7 cellular contexts compared by ENCODE assay signal in genomic region chr11:111935331-111936044, GRCh38. TPM values are rescaled to one million over a fixed set of nuclear protein-coding genes. Genes with fewer than 3 reads are reported as not detected.
DNase-seq lines count a peak whose midpoint lies in the region; ATAC-seq and TF ChIP-seq lines count a peak whose summit lies in the region.

No MANE protein-coding gene starts in this region.

- peaks cover 22% of the 10 kb centered on the region for H3K4me1 Mint-ChIP-seq in endothelial cell (ENCODE audit: unreplicated experiment)

- peak overlapping the region; percentile 90 for H3K4me2 ChIP-seq in smooth muscle cell

- no peak for TF ChIP-seq CTCF in HL-60 (IDR thresholded peaks at IDR 0.05; ENCODE audit: insufficient read depth, low read length)
- TF ChIP-seq CTCF in WERI-Rb-1 (IDR thresholded peaks at IDR 0.05; ENCODE audit: low read depth, low read length), result no peak
- no peak for TF ChIP-seq CTCF in smooth muscle cell (IDR thresholded peaks at IDR 0.05; ENCODE audit: borderline replicate concordance, insufficient read depth, poor library complexity, severe bottlenecking)
- TF ChIP-seq CTCF in endothelial cell (IDR thresholded peaks at IDR 0.05; ENCODE audit: unreplicated experiment), result no peak

- peak overlapping the region; percentile 89 for H3K9ac ChIP-seq in smooth muscle cell (ENCODE audit: low read depth)

- H3K9me3 Mint-ChIP-seq in endothelial cell (ENCODE audit: unreplicated experiment), result no peaks in the 10 kb centered on the region

- DNase-seq in HL-60 (ENCODE audit: low read depth in 1 of 2, low spot score in 1 of 2) (peak; percentile 46 to 51), WERI-Rb-1 (peak; percentile 39), right cardiac atrium (peak in 1 of 3 donors; percentile 68), smooth muscle cell (lab: John Stamatoyannopoulos, UW; ENCODE audit: unreplicated experiment) (no peak), T-helper 9 cell (no peak), endothelial cell (ENCODE audit: low spot score) (no peak)
- DNase-seq in activated CD4-positive, alpha-beta T cell treated with anti-CD3 and anti-CD28 coated beads for 48 hours, result no peak

- H3K27ac Mint-ChIP-seq in endothelial cell (ENCODE audit: unreplicated experiment), result no peak overlapping the region

- peaks cover 9% of the 10 kb centered on the region; the same call in 1 of the 2 replicates for H3K36me3 ChIP-seq in WERI-Rb-1
- H3K36me3 ChIP-seq in smooth muscle cell (ENCODE audit: low read depth), result no peaks in the 10 kb centered on the region

- intact Hi-C loops in right cardiac atrium (cut with DNase I), result loop anchor here (5.0 to 10.0 kb wide), 3 partner anchors 42 to 61 kb away; partner anchors contain the start of genes ALG9 (in 2 of the 4), CFAP68 (in 2 of the 4) and FDXACB1 (in 2 of the 4)

- H3K4me1 ChIP-seq in right cardiac atrium (ENCODE audit: control insufficient read depth, insufficient read depth, low read length), result peaks cover 11% of the 10 kb centered on the region
- peaks cover 39% of the 10 kb centered on the region for H3K4me1 ChIP-seq in smooth muscle cell (ENCODE audit: low read depth)

- no peaks in the 10 kb centered on the region for H3K36me3 Mint-ChIP-seq in endothelial cell (ENCODE audit: low read depth, unreplicated experiment)

- H3K9me3 ChIP-seq in WERI-Rb-1 (ENCODE audit: severe bottlenecking) (no peaks in the 10 kb centered on the region), right cardiac atrium (ENCODE audit: control insufficient read depth, low read length) (no peaks in the 10 kb centered on the region), smooth muscle cell (replicated peaks; ENCODE audit: low read depth) (no peaks in the 10 kb centered on the region)

- peak overlapping the region; percentile 33; the same call in 1 of the 2 replicates for H3K27ac ChIP-seq in HL-60 (replicated peaks)
- H3K27ac ChIP-seq in WERI-Rb-1, result peak overlapping the region; percentile 65
- peak overlapping the region; percentile 88 for H3K27ac ChIP-seq in right cardiac atrium (ENCODE audit: low read length)
- peak overlapping the region; percentile 97 for H3K27ac ChIP-seq in smooth muscle cell (ENCODE audit: low read depth)

- peaks cover 3% of the 10 kb centered on the region for H3K79me2 ChIP-seq in smooth muscle cell (ENCODE audit: low read depth)

- H3K4me3 ChIP-seq in HL-60 (replicated peaks; ENCODE audit: insufficient read depth, low read length), result no peak overlapping the region
- H3K4me3 ChIP-seq in WERI-Rb-1 (ENCODE audit: low read depth, low read length), result peak overlapping the region; percentile 64
- H3K4me3 ChIP-seq in right cardiac atrium (ENCODE audit: low read length), result no peak overlapping the region
- no peak overlapping the region for H3K4me3 ChIP-seq in smooth muscle cell

- WGBS in right cardiac atrium, result 40% methylated on average over 4 of the region's 4 CpGs
- WGBS in smooth muscle cell (ENCODE audit: low lambda C conversion rate), result 30% methylated on average over 4 of the region's 4 CpGs

- no peaks in the 10 kb centered on the region for H4K20me1 ChIP-seq in smooth muscle cell (ENCODE audit: low read depth)

- no peak for ATAC-seq in right cardiac atrium

- H3F3A ChIP-seq in smooth muscle cell (ENCODE audit: low read depth), result peaks cover 55% of the 10 kb centered on the region

- H2AFZ ChIP-seq in smooth muscle cell (ENCODE audit: low read depth), result peak overlapping the region; percentile 41

- H3K27me3 Mint-ChIP-seq in endothelial cell (ENCODE audit: unreplicated experiment), result peaks cover 1% of the 10 kb centered on the region

- H3K27me3 ChIP-seq in HL-60 (ENCODE audit: insufficient read depth, poor library complexity, severe bottlenecking), result no peaks in the 10 kb centered on the region
- no peaks in the 10 kb centered on the region for H3K27me3 ChIP-seq in WERI-Rb-1 (ENCODE audit: insufficient read depth, low read depth, severe bottlenecking)
- H3K27me3 ChIP-seq in right cardiac atrium (ENCODE audit: control insufficient read depth, insufficient read depth), result no peaks in the 10 kb centered on the region
- H3K27me3 ChIP-seq in smooth muscle cell (ENCODE audit: low read depth), result no peaks in the 10 kb centered on the region

- no peak overlapping the region for H3K4me3 Mint-ChIP-seq in endothelial cell (ENCODE audit: unreplicated experiment)

RNA-seq across cellular contexts. Expression of gene DIXDC1, which starts 1.7 kb away (rescaled TPM):
- total RNA-seq in right cardiac atrium, result 10 to 100 TPM; 23.1 to 34.8 (median 26.3) TPM
- polyA plus RNA-seq in right cardiac atrium, result 9.1 TPM
- total RNA-seq in smooth muscle cell, result 19.7 and 24.8 TPM in 2 replicates
- polyA plus RNA-seq in smooth muscle cell, result 11.9 and 12.4 TPM in 2 replicates
- 6.2 TPM for total RNA-seq in endothelial cell (ENCODE audit: unreplicated experiment)

RNA-seq across cellular contexts. Expression of gene C11orf52, which starts 16.8 kb away (rescaled TPM):
- total RNA-seq in right cardiac atrium, result 1 to 10 TPM; 2.2 to 5.5 (median 2.6) TPM
- 4.1 TPM for polyA plus RNA-seq in right cardiac atrium
- total RNA-seq in smooth muscle cell, result 0.90 and 3.0 TPM in 2 replicates
- 0.64 and 1.2 TPM in 2 replicates for polyA plus RNA-seq in smooth muscle cell
- total RNA-seq in endothelial cell (ENCODE audit: unreplicated experiment), result 2.8 TPM

RNA-seq across cellular contexts. Expression of gene HSPB2, which starts 23.0 kb away (rescaled TPM):
- total RNA-seq in right cardiac atrium (100 to 1,000 TPM in 1 of 4 donors, 10 to 100 TPM in 3; 38.0 to 103 (median 69.2) TPM), smooth muscle cell (not detected in 2 replicates), endothelial cell (ENCODE audit: unreplicated experiment) (not detected)
- polyA plus RNA-seq in right cardiac atrium (106 TPM), smooth muscle cell (0.18 and 0.87 TPM in 2 replicates)

RNA-seq across cellular contexts. Expression of gene CRYAB, which starts 23.9 kb away (rescaled TPM):
- 1,000 to 10,000 TPM; 4,923 to 5,929 (median 5,581) TPM for total RNA-seq in right cardiac atrium
- polyA plus RNA-seq in right cardiac atrium, result 9,689 TPM
- total RNA-seq in smooth muscle cell, result 26.6 and 47.4 TPM in 2 replicates
- polyA plus RNA-seq in smooth muscle cell, result 97.4 and 125 TPM in 2 replicates
- total RNA-seq in endothelial cell (ENCODE audit: unreplicated experiment), result not detected

RNA-seq across cellular contexts. Expression of gene CFAP68, which starts 56.1 kb away (rescaled TPM):
- total RNA-seq in right cardiac atrium, result 10 to 100 TPM; 22.8 to 51.1 (median 32.0) TPM
- 51.5 TPM for polyA plus RNA-seq in right cardiac atrium
- 2.7 and 10.5 TPM in 2 replicates for total RNA-seq in smooth muscle cell
- polyA plus RNA-seq in smooth muscle cell, result 17.6 and 19.2 TPM in 2 replicates
- total RNA-seq in endothelial cell (ENCODE audit: unreplicated experiment), result 35.6 TPM

Comparison
In these comparisons a context has a peak if more than half of its experiments do, and no peak if none do; other contexts are left out.
1. DNase-seq: peak in HL-60 (2 of 2) and WERI-Rb-1 (single experiment); none in smooth muscle cell (single experiment), T-helper 9 cell (single experiment), activated CD4-positive, alpha-beta T cell treated with anti-CD3 and anti-CD28 coated beads for 48 hours (single experiment) and endothelial cell (single experiment).
2. H3K27ac ChIP-seq: peak in every context shown above with its lines; median percentile 97 in smooth muscle cell; 88 in right cardiac atrium; 65 in WERI-Rb-1; 33 in HL-60.
3. RNA of gene HSPB2, which starts 23.0 kb away (total RNA-seq): 38.0 to 103 TPM in right cardiac atrium; not detected in endothelial cell (single experiment) and not detected in smooth muscle cell; every median in the first group is over 10 times any median in the second.